In the genomic region with DNA sequence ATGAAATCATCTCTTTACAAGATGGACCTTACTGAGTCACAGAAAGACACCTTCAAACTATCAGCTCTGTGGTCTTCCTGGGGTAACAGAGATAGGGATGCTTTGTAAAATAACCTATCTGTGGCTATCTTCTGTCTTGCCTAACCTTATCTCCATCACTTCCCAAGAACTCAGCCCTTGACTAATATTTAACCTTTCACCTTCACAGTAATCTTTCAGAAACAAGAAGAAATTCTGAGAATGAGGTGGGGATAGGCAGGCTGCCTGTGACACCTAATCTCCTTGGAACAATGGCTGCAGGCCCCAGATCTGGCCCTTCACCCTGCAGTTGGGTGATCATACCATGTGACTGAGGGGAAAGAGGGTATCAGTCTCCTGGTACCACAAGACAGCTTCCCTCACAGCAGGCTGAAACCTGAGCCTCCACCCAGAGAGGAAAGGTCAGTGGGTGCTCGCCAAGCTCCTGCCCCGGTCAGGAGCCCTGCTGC, we compare ENCODE assay signal across 1 cellular context.
TF ChIP-seq lines count a peak whose summit lies in the region.

No MANE protein-coding gene starts in this region.

TF ChIP-seq in K562, 482 proteins besides CTCF, POLR2A, EP300 and RAD21 (continued from another document and continues in another):
- TF ChIP-seq, protein P1, sequence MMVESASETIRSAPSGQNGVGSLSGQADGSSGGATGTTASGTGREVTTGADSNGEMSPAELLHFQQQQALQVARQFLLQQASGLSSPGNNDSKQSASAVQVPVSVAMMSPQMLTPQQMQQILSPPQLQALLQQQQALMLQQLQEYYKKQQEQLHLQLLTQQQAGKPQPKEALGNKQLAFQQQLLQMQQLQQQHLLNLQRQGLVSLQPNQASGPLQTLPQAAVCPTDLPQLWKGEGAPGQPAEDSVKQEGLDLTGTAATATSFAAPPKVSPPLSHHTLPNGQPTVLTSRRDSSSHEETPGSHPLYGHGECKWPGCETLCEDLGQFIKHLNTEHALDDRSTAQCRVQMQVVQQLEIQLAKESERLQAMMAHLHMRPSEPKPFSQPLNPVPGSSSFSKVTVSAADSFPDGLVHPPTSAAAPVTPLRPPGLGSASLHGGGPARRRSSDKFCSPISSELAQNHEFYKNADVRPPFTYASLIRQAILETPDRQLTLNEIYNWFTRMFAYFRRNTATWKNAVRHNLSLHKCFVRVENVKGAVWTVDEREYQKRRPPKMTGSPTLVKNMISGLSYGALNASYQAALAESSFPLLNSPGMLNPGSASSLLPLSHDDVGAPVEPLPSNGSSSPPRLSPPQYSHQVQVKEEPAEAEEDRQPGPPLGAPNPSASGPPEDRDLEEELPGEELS (CRISPR knock-in tag; IDR thresholded peaks at IDR 0.05; ENCODE audit: borderline replicate concordance) = no peak
- TF ChIP-seq KHSRP (IDR thresholded peaks at IDR 0.05) (peak; percentile 75; the same call in 1 of the 2 replicates), FOXA1 (IDR thresholded peaks at IDR 0.05; ENCODE audit: borderline replicate concordance) (no peak), ZNF707 (CRISPR knock-in tag; conservative IDR thresholded peaks at IDR 0.05) (no peak), SIRT6 (IDR thresholded peaks at IDR 0.05; ENCODE audit: low read depth, low read length) (no peak), CBX2 (IDR thresholded peaks at IDR 0.05; ENCODE audit: insufficient read depth, low read length, poor library complexity, severe bottlenecking) (no peak), POLR2G (IDR thresholded peaks at IDR 0.05; ENCODE audit: low read depth, low read length) (no peak), DDX20 (tag; IDR thresholded peaks at IDR 0.05; ENCODE audit: low read depth) (peak; percentile 51; the same call in 1 of the 2 replicates), ZNF584 (CRISPR knock-in tag; IDR thresholded peaks at IDR 0.05; ENCODE audit: low read depth) (peak; percentile 94; the same call in 1 of the 2 replicates), MEF2D (tag; conservative IDR thresholded peaks at IDR 0.05; ENCODE audit: low read depth) (peak; percentile 77; the same call in 1 of the 2 replicates), XRCC3 (IDR thresholded peaks at IDR 0.05) (no peak), ETV6 (IDR thresholded peaks at IDR 0.05; ENCODE audit: borderline replicate concordance in 1 of 2, low read depth in 2 of 2, low read length in 1 of 2) (0 out of 4 replicates have a peak, but pooled peaks of 1 of the 2 experiments have one; percentile 47), ETV6 (CRISPR knock-in tag; IDR thresholded peaks at IDR 0.05; ENCODE audit: borderline replicate concordance) (no peak), ILK (tag; IDR thresholded peaks at IDR 0.05; ENCODE audit: borderline replicate concordance, low read depth) (no peak), ZNF699 (CRISPR knock-in tag; IDR thresholded peaks at IDR 0.05; ENCODE audit: insufficient replicate concordance) (no peak), TARDBP (IDR thresholded peaks at IDR 0.05) (no peak), HNRNPLL (IDR thresholded peaks at IDR 0.05; ENCODE audit: low read depth, low read length, poor library complexity, severe bottlenecking) (no peak), ZKSCAN8 (CRISPR knock-in tag; IDR thresholded peaks at IDR 0.05) (peak; percentile 82; the same call in 1 of the 2 replicates), YY1 (IDR thresholded peaks at IDR 0.05; ENCODE audit: borderline replicate concordance in 1 of 3, control insufficient read depth in 1 of 3, extremely low read depth in 1 of 3, insufficient read depth in 3 of 3, insufficient read length in 1 of 3, insufficient replicate concordance in 2 of 3, low read depth in 1 of 3, low read length in 2 of 3) (peak in 2 of 3 experiments; percentile 22 to 72), FUS (optimal IDR thresholded peaks at IDR 0.05; ENCODE audit: low read depth, low read length) (no peak), ZNF589 (CRISPR knock-in tag; IDR thresholded peaks at IDR 0.05; ENCODE audit: low read depth) (peak; percentile 82), ZNF41 (CRISPR knock-in tag; conservative IDR thresholded peaks at IDR 0.05) (no peak), POLR2AphosphoS2 (IDR thresholded peaks at IDR 0.05; ENCODE audit: low read length) (no peak), HDAC6 (IDR thresholded peaks at IDR 0.05; ENCODE audit: low read depth, low read length) (no peak), JUN (IDR thresholded peaks at IDR 0.05; ENCODE audit: borderline replicate concordance, low read depth, low read length) (peak; percentile 68; the same call in 1 of the 2 replicates), JUN (CRISPR knock-in tag; IDR thresholded peaks at IDR 0.05; ENCODE audit: borderline replicate concordance) (no peak), CBX5 (IDR thresholded peaks at IDR 0.05; ENCODE audit: borderline replicate concordance, low read depth) (no peak), RBM39 (optimal IDR thresholded peaks at IDR 0.05; ENCODE audit: low read depth, low read length) (no peak), SMAD3 (CRISPR knock-in tag; conservative IDR thresholded peaks at IDR 0.05) (no peak; the same call in 1 of the 2 replicates), OTX1 (CRISPR knock-in tag; IDR thresholded peaks at IDR 0.05) (no peak), ZNF12 (CRISPR knock-in tag; IDR thresholded peaks at IDR 0.05) (no peak), MECOM (CRISPR knock-in tag; IDR thresholded peaks at IDR 0.05) (peak; percentile 98), RBFOX2 (IDR thresholded peaks at IDR 0.05; ENCODE audit: low read depth, low read length) (no peak), POLR3G (IDR thresholded peaks at IDR 0.05; ENCODE audit: extremely low read depth, insufficient read length, insufficient replicate concordance) (no peak)
- TF ChIP-seq, protein P2, sequence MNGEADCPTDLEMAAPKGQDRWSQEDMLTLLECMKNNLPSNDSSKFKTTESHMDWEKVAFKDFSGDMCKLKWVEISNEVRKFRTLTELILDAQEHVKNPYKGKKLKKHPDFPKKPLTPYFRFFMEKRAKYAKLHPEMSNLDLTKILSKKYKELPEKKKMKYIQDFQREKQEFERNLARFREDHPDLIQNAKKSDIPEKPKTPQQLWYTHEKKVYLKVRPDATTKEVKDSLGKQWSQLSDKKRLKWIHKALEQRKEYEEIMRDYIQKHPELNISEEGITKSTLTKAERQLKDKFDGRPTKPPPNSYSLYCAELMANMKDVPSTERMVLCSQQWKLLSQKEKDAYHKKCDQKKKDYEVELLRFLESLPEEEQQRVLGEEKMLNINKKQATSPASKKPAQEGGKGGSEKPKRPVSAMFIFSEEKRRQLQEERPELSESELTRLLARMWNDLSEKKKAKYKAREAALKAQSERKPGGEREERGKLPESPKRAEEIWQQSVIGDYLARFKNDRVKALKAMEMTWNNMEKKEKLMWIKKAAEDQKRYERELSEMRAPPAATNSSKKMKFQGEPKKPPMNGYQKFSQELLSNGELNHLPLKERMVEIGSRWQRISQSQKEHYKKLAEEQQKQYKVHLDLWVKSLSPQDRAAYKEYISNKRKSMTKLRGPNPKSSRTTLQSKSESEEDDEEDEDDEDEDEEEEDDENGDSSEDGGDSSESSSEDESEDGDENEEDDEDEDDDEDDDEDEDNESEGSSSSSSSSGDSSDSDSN (IDR thresholded peaks at IDR 0.05; ENCODE audit: borderline replicate concordance in 1 of 2, low read depth in 2 of 2, low read length in 2 of 2) = no peak
- TF ChIP-seq, protein P3, sequence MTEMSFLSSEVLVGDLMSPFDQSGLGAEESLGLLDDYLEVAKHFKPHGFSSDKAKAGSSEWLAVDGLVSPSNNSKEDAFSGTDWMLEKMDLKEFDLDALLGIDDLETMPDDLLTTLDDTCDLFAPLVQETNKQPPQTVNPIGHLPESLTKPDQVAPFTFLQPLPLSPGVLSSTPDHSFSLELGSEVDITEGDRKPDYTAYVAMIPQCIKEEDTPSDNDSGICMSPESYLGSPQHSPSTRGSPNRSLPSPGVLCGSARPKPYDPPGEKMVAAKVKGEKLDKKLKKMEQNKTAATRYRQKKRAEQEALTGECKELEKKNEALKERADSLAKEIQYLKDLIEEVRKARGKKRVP (CRISPR knock-in tag; IDR thresholded peaks at IDR 0.05) = no peak
- TF ChIP-seq, protein P4, sequence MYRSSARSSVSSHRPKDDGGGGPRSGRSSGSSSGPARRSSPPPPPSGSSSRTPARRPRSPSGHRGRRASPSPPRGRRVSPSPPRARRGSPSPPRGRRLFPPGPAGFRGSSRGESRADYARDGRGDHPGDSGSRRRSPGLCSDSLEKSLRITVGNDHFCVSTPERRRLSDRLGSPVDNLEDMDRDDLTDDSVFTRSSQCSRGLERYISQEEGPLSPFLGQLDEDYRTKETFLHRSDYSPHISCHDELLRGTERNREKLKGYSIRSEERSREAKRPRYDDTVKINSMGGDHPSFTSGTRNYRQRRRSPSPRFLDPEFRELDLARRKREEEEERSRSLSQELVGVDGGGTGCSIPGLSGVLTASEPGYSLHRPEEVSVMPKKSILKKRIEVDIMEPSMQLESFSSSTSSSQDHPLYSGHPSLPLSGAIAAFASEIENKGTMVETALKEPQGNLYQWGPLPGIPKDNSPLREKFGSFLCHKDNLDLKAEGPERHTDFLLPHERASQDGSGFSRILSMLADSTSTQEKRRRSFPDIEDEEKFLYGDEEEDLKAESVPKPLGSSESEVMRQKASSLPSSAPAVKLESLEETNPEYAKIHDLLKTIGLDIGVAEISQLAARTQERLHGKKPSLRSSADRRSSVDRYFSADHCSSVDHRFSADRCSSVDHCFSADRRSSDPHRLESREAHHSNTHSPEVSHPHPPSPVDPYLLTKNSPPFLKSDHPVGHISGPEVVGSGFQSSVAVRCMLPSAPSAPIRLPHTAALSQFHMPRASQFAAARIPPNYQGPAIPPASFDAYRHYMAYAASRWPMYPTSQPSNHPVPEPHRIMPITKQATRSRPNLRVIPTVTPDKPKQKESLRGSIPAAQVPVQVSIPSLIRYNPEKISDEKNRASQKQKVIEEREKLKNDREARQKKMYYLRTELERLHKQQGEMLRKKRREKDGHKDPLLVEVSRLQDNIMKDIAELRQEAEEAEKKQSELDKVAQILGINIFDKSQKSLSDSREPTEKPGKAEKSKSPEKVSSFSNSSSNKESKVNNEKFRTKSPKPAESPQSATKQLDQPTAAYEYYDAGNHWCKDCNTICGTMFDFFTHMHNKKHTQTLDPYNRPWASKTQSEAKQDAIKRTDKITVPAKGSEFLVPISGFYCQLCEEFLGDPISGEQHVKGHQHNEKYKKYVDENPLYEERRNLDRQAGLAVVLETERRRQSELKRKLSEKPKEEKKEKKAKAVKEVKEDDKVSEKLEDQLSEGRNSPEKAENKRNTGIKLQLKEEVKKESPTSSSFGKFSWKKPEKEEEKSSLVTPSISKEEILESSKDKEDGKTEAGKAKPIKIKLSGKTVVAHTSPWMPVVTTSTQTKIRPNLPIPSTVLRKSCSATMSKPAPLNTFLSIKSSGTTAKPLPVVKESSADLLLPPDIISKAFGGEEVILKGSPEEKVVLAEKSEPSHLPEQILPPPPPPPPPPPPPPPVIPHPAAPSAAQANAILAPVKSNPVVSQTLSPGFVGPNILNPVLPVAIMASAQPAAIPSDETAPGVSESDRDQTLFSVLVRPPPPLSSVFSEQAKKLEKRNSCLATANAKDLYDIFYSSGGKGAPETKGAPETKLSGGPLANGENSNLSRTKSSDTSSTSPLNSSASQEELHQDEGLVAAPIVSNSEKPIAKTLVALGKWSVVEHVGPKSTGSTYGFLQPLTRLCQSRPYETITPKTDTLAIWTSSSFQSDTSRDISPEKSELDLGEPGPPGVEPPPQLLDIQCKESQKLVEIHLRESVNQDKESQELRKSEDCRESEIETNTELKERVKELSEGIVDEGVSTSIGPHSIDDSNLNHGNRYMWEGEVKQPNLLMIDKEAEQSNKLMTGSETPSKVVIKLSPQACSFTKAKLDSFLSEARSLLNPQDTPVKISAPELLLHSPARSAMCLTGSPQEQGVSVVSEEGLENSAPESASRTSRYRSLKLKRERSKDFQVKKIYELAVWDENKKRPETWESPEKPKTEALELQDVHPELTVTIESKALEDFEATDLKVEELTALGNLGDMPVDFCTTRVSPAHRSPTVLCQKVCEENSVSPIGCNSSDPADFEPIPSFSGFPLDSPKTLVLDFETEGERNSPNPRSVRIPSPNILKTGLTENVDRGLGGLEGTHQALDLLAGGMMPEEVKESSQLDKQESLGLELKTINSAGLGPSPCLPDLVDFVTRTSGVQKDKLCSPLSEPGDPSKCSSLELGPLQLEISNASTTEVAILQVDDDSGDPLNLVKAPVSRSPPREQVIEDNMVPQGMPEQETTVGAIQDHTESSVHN (IDR thresholded peaks at IDR 0.05; ENCODE audit: borderline replicate concordance in 1 of 2, low read depth in 1 of 2) = no peak
- TF ChIP-seq, protein P5, sequence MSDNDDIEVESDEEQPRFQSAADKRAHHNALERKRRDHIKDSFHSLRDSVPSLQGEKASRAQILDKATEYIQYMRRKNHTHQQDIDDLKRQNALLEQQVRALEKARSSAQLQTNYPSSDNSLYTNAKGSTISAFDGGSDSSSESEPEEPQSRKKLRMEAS (CRISPR knock-in tag; IDR thresholded peaks at IDR 0.05) = peak; percentile 60
- TF ChIP-seq, protein P6, sequence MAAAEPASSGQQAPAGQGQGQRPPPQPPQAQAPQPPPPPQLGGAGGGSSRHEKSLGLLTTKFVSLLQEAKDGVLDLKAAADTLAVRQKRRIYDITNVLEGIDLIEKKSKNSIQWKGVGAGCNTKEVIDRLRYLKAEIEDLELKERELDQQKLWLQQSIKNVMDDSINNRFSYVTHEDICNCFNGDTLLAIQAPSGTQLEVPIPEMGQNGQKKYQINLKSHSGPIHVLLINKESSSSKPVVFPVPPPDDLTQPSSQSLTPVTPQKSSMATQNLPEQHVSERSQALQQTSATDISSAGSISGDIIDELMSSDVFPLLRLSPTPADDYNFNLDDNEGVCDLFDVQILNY (CRISPR knock-in tag; IDR thresholded peaks at IDR 0.05) = no peak
- TF ChIP-seq, protein P7, sequence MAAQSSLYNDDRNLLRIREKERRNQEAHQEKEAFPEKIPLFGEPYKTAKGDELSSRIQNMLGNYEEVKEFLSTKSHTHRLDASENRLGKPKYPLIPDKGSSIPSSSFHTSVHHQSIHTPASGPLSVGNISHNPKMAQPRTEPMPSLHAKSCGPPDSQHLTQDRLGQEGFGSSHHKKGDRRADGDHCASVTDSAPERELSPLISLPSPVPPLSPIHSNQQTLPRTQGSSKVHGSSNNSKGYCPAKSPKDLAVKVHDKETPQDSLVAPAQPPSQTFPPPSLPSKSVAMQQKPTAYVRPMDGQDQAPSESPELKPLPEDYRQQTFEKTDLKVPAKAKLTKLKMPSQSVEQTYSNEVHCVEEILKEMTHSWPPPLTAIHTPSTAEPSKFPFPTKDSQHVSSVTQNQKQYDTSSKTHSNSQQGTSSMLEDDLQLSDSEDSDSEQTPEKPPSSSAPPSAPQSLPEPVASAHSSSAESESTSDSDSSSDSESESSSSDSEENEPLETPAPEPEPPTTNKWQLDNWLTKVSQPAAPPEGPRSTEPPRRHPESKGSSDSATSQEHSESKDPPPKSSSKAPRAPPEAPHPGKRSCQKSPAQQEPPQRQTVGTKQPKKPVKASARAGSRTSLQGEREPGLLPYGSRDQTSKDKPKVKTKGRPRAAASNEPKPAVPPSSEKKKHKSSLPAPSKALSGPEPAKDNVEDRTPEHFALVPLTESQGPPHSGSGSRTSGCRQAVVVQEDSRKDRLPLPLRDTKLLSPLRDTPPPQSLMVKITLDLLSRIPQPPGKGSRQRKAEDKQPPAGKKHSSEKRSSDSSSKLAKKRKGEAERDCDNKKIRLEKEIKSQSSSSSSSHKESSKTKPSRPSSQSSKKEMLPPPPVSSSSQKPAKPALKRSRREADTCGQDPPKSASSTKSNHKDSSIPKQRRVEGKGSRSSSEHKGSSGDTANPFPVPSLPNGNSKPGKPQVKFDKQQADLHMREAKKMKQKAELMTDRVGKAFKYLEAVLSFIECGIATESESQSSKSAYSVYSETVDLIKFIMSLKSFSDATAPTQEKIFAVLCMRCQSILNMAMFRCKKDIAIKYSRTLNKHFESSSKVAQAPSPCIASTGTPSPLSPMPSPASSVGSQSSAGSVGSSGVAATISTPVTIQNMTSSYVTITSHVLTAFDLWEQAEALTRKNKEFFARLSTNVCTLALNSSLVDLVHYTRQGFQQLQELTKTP (IDR thresholded peaks at IDR 0.05; ENCODE audit: low read depth in 1 of 2, partially characterized antibody in 2 of 2) = peak in 1 of 2 experiments; percentile 48
